In genomic region chr12:128137140-128137539, GRCh38 we compare ENCODE assay signal across 18 cellular contexts.
A peak's percentile ranks its signal among the peaks of the same experiment; 100 is the strongest.
DNase-seq lines count a peak whose midpoint lies in the region; ATAC-seq lines count a peak whose summit lies in the region.
"Had no signal": no experiment of that assay in that cellular context is flagged by ENCODE, and none has a peak within 500 bp of the region (broad histone marks: within the 10 kb centered on the region; RNA-seq: fewer than 3 reads in every experiment).

No MANE protein-coding gene starts in this region.

- H3K27ac ChIP-seq in BLaER1 treated with 17β-estradiol and CSF1 and Interleukin-3, amounts not matched to agents 10 nM and 100 nM: no peak overlapping the region
- H3K27ac ChIP-seq: C4-2B, esophagus muscularis mucosa, left ventricle myocardium inferior, right lobe of liver had no signal

- peak overlapping the region; percentile 40 to 64 (median 51); a peak in 21 of 22 replicates for H3K4me2 ChIP-seq in BLaER1 treated with 17β-estradiol and CSF1 and Interleukin-3, amounts not matched to agents 10 nM and 100 nM

- H3K27me3 ChIP-seq in BLaER1 treated with 17β-estradiol and CSF1 and Interleukin-3, amounts not matched to agents 10 nM and 100 nM: peaks cover 0 to 37% (median 0%) of the 10 kb centered on the region in 11 experiments; a peak in 5 of 22 replicates
- H3K27me3 ChIP-seq: right lobe of liver had no signal

- no peaks in the 10 kb centered on the region for H3K36me3 ChIP-seq in BLaER1 treated with 17β-estradiol and CSF1 and Interleukin-3, amounts not matched to agents 10 nM and 100 nM
- H3K36me3 ChIP-seq: esophagus muscularis mucosa, left ventricle myocardium inferior, right lobe of liver had no signal

- ATAC-seq in GM19463 (IDR thresholded peaks at IDR 0.05; ENCODE audit: unreplicated experiment): peak; percentile 51
- peak; percentile 80 for ATAC-seq in HG02798 (IDR thresholded peaks at IDR 0.05; ENCODE audit: poor library complexity, unreplicated experiment)
- peak; percentile 94 for ATAC-seq in HG03521 (IDR thresholded peaks at IDR 0.05; ENCODE audit: unreplicated experiment)
- no peak for ATAC-seq in GM18909 (IDR thresholded peaks at IDR 0.05; ENCODE audit: poor library complexity, unreplicated experiment)
- ATAC-seq: right lobe of liver, WTC11 had no signal

- H3K9ac ChIP-seq in BLaER1 treated with 17β-estradiol and CSF1 and Interleukin-3, amounts not matched to agents 10 nM and 100 nM: no peak overlapping the region

- H3K9me3 ChIP-seq in BLaER1 treated with 17β-estradiol and CSF1 and Interleukin-3, amounts not matched to agents 10 nM and 100 nM (replicated peaks in 1 of 11): no peaks in the 10 kb centered on the region
- H3K9me3 ChIP-seq: esophagus muscularis mucosa, left ventricle myocardium inferior, right lobe of liver had no signal

- H4K20me1 ChIP-seq in BLaER1 treated with 17β-estradiol and CSF1 and Interleukin-3, amounts not matched to agents 10 nM and 100 nM: no peaks in the 10 kb centered on the region; a peak in 1 of 22 replicates

- H3K4me1 ChIP-seq in BLaER1 treated with 17β-estradiol and CSF1 and Interleukin-3, amounts not matched to agents 10 nM and 100 nM: peaks cover 22 to 35% (median 29%) of the 10 kb centered on the region in 10 experiments
- H3K4me1 ChIP-seq: esophagus muscularis mucosa, right lobe of liver had no signal

- no peak for DNase-seq in stimulated activated CD4-positive, alpha-beta T cell treated with anti-CD3 and anti-CD28 coated beads, Interleukin-4, amount 100 ng/mL, for 1 hour
- DNase-seq in NCI-H69 (lab: John Stamatoyannopoulos, UW) (no peak), NCI-H2196 treated with DMSO at 0.1 percent for 48 hours (lab: John Stamatoyannopoulos, UW; ENCODE audit: unreplicated experiment) (no peak)
- DNase-seq: activated naive CD8-positive, alpha-beta T cell treated with anti-CD3 and anti-CD28 coated beads, Interleukin-2, amount 10 ng/mL, durations not matched to agents 7 days and 5 days; DMS53; left ventricle myocardium inferior; NCI-H1694 treated with DMSO at 0.1 percent for 48 hours; NCI-H510A; right lobe of liver; T-helper 2 cell had no signal

- H3K4me3 ChIP-seq in BLaER1 treated with 17β-estradiol and CSF1 and Interleukin-3, amounts not matched to agents 10 nM and 100 nM: no peak overlapping the region
- H3K4me3 ChIP-seq: esophagus muscularis mucosa, left ventricle myocardium inferior, right lobe of liver had no signal
